ENCODE assay signal across 1 cellular context in the genomic region with DNA sequence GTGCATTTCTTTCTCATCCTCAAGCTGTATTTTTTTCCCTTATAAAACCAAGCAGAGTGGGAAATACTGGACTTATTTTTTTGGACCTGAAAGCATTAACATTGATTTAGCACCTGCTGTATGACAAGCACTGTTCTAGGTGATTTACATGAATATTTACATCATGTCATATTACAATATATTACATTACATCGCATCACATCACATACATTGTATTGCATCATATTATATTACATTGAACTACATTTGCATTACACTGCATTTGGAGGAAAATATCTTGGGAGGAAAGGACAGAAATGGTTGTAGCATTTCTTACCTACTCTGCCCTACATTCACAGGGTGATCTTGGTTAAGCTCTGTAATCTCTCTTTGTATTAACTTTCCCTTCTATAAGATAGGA.
TF ChIP-seq lines count a peak whose summit lies in the region.

No MANE protein-coding gene starts in this region.

TF ChIP-seq in IMR-90, 13 proteins besides CTCF, POLR2A, EP300 and RAD21:
- TF ChIP-seq NFE2L2 (IDR thresholded peaks at IDR 0.05; ENCODE audit: low read depth, low read length) (no peak), MAZ (IDR thresholded peaks at IDR 0.05; ENCODE audit: borderline replicate concordance, low read depth, low read length) (no peak), CEBPB (IDR thresholded peaks at IDR 0.05; ENCODE audit: low read depth, low read length) (peak; percentile 81)
